1 cellular context compared by ENCODE assay signal in the genomic region with DNA sequence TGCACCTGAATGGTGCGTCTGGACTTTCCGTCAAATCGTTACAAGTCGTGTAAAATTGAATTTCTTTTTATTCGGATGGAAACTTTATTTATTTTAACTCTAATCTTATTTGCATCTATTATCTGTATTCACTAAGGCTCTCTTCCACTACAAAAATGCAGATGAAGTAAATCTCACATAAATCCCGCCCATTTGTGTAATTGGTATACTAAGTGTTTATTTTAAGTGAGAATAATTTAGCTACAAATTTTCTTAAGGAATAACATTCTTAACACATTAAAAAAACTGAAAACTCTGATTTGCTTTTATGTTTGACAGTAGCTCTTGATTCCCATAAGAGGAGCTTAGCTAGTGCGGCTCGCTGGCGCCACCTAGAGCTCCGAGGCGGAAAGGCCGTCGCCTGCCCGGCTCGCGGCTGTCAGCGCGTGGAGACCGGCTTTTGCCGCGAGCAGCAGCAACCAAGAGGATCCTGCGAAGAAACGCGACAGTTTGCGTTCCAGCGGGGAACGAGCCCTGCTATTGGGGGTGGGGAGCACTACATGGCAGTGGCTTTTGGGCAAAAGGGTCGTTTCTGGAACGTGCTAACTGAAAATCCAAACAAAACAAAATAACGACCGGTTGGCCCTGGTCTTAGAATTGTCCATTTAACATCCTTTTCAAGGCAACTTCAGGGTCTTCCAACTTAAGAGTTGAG.
A peak's percentile ranks its signal among the peaks of the same experiment; 100 is the strongest.
TF ChIP-seq lines count a peak whose summit lies in the region.

No MANE protein-coding gene starts in this region.

TF ChIP-seq in HepG2, 621 proteins besides CTCF, POLR2A, EP300 and RAD21 (continued from another document and continues in another):
- TF ChIP-seq, protein P1, sequence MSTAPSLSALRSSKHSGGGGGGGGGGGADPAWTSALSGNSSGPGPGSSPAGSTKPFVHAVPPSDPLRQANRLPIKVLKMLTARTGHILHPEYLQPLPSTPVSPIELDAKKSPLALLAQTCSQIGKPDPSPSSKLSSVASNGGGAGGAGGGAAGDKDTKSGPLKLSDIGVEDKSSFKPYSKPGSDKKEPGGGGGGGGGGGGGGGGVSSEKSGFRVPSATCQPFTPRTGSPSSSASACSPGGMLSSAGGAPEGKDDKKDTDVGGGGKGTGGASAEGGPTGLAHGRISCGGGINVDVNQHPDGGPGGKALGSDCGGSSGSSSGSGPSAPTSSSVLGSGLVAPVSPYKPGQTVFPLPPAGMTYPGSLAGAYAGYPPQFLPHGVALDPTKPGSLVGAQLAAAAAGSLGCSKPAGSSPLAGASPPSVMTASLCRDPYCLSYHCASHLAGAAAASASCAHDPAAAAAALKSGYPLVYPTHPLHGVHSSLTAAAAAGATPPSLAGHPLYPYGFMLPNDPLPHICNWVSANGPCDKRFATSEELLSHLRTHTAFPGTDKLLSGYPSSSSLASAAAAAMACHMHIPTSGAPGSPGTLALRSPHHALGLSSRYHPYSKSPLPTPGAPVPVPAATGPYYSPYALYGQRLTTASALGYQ (CRISPR knock-in tag; IDR thresholded peaks at IDR 0.05), result 0 out of 2 replicates have a peak, but pooled peaks have one; percentile 24
- TF ChIP-seq ZNF879 (CRISPR knock-in tag; IDR thresholded peaks at IDR 0.05), result no peak
- no peak for TF ChIP-seq ZBTB1 (CRISPR knock-in tag; IDR thresholded peaks at IDR 0.05; ENCODE audit: borderline replicate concordance)
- TF ChIP-seq, protein P2, sequence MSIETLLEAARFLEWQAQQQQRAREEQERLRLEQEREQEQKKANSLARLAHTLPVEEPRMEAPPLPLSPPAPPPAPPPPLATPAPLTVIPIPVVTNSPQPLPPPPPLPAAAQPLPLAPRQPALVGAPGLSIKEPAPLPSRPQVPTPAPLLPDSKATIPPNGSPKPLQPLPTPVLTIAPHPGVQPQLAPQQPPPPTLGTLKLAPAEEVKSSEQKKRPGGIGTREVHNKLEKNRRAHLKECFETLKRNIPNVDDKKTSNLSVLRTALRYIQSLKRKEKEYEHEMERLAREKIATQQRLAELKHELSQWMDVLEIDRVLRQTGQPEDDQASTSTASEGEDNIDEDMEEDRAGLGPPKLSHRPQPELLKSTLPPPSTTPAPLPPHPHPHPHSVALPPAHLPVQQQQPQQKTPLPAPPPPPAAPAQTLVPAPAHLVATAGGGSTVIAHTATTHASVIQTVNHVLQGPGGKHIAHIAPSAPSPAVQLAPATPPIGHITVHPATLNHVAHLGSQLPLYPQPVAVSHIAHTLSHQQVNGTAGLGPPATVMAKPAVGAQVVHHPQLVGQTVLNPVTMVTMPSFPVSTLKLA (IDR thresholded peaks at IDR 0.05), result no peak
- peak; percentile 37; the same call in 1 of the 2 replicates for TF ChIP-seq FOXJ3 (CRISPR knock-in tag; IDR thresholded peaks at IDR 0.05; ENCODE audit: borderline replicate concordance)
- no peak for TF ChIP-seq ZNF816 (CRISPR knock-in tag; IDR thresholded peaks at IDR 0.05; ENCODE audit: borderline replicate concordance)
- TF ChIP-seq, protein P3, sequence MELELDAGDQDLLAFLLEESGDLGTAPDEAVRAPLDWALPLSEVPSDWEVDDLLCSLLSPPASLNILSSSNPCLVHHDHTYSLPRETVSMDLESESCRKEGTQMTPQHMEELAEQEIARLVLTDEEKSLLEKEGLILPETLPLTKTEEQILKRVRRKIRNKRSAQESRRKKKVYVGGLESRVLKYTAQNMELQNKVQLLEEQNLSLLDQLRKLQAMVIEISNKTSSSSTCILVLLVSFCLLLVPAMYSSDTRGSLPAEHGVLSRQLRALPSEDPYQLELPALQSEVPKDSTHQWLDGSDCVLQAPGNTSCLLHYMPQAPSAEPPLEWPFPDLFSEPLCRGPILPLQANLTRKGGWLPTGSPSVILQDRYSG (CRISPR knock-in tag; IDR thresholded peaks at IDR 0.05), result no peak
- peak; percentile 52; the same call in 1 of the 2 replicates for TF ChIP-seq ZNF317 (CRISPR knock-in tag; IDR thresholded peaks at IDR 0.05)
- peak; percentile 68; the same call in 1 of the 2 replicates for TF ChIP-seq MIER3 (CRISPR knock-in tag; IDR thresholded peaks at IDR 0.05; ENCODE audit: borderline replicate concordance)
- TF ChIP-seq ZNF12 (CRISPR knock-in tag; IDR thresholded peaks at IDR 0.05), result no peak
- TF ChIP-seq, protein P4, sequence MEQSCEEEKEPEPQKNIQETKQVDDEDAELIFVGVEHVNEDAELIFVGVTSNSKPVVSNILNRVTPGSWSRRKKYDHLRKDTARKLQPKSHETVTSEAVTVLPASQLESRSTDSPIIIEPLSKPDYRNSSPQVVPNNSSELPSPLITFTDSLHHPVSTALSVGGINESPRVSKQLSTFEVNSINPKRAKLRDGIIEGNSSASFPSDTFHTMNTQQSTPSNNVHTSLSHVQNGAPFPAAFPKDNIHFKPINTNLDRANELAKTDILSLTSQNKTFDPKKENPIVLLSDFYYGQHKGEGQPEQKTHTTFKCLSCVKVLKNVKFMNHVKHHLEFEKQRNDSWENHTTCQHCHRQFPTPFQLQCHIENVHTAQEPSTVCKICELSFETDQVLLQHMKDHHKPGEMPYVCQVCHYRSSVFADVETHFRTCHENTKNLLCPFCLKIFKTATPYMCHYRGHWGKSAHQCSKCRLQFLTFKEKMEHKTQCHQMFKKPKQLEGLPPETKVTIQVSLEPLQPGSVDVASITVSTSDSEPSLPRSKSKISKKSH (CRISPR knock-in tag; IDR thresholded peaks at IDR 0.05; ENCODE audit: borderline replicate concordance), result 0 out of 2 replicates have a peak, but pooled peaks have one; percentile 82
- TF ChIP-seq, protein P5, sequence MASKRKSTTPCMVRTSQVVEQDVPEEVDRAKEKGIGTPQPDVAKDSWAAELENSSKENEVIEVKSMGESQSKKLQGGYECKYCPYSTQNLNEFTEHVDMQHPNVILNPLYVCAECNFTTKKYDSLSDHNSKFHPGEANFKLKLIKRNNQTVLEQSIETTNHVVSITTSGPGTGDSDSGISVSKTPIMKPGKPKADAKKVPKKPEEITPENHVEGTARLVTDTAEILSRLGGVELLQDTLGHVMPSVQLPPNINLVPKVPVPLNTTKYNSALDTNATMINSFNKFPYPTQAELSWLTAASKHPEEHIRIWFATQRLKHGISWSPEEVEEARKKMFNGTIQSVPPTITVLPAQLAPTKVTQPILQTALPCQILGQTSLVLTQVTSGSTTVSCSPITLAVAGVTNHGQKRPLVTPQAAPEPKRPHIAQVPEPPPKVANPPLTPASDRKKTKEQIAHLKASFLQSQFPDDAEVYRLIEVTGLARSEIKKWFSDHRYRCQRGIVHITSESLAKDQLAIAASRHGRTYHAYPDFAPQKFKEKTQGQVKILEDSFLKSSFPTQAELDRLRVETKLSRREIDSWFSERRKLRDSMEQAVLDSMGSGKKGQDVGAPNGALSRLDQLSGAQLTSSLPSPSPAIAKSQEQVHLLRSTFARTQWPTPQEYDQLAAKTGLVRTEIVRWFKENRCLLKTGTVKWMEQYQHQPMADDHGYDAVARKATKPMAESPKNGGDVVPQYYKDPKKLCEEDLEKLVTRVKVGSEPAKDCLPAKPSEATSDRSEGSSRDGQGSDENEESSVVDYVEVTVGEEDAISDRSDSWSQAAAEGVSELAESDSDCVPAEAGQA (IDR thresholded peaks at IDR 0.05; ENCODE audit: low read depth), result no peak
- TF ChIP-seq, protein P5 (CRISPR knock-in tag; IDR thresholded peaks at IDR 0.05; ENCODE audit: borderline replicate concordance), result peak; percentile 30; the same call in 1 of the 2 replicates
- TF ChIP-seq, protein P6, sequence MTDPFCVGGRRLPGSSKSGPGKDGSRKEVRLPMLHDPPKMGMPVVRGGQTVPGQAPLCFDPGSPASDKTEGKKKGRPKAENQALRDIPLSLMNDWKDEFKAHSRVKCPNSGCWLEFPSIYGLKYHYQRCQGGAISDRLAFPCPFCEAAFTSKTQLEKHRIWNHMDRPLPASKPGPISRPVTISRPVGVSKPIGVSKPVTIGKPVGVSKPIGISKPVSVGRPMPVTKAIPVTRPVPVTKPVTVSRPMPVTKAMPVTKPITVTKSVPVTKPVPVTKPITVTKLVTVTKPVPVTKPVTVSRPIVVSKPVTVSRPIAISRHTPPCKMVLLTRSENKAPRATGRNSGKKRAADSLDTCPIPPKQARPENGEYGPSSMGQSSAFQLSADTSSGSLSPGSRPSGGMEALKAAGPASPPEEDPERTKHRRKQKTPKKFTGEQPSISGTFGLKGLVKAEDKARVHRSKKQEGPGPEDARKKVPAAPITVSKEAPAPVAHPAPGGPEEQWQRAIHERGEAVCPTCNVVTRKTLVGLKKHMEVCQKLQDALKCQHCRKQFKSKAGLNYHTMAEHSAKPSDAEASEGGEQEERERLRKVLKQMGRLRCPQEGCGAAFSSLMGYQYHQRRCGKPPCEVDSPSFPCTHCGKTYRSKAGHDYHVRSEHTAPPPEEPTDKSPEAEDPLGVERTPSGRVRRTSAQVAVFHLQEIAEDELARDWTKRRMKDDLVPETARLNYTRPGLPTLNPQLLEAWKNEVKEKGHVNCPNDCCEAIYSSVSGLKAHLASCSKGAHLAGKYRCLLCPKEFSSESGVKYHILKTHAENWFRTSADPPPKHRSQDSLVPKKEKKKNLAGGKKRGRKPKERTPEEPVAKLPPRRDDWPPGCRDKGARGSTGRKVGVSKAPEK (CRISPR knock-in tag; IDR thresholded peaks at IDR 0.05; ENCODE audit: borderline replicate concordance), result peak; percentile 95
- TF ChIP-seq SP140L (CRISPR knock-in tag; IDR thresholded peaks at IDR 0.05; ENCODE audit: borderline replicate concordance), result peak; percentile 89; the same call in 1 of the 2 replicates
- no peak for TF ChIP-seq ZNF570 (CRISPR knock-in tag; IDR thresholded peaks at IDR 0.05; ENCODE audit: borderline replicate concordance)
- TF ChIP-seq ZNF124 (CRISPR knock-in tag; IDR thresholded peaks at IDR 0.05), result peak; percentile 30; the same call in 1 of the 2 replicates
- TF ChIP-seq, protein P7, sequence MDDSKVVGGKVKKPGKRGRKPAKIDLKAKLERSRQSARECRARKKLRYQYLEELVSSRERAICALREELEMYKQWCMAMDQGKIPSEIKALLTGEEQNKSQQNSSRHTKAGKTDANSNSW (CRISPR knock-in tag; IDR thresholded peaks at IDR 0.05; ENCODE audit: borderline replicate concordance), result no peak
- no peak for TF ChIP-seq NFE2L1 (CRISPR knock-in tag; IDR thresholded peaks at IDR 0.05; ENCODE audit: borderline replicate concordance)
- TF ChIP-seq ZSCAN29 (CRISPR knock-in tag; conservative IDR thresholded peaks at IDR 0.05), result 0 out of 2 replicates have a peak, but pooled peaks have one; percentile 67
- TF ChIP-seq U2AF1 (optimal IDR thresholded peaks at IDR 0.05; ENCODE audit: low read depth, low read length), result no peak
- TF ChIP-seq CBX2 (IDR thresholded peaks at IDR 0.05; ENCODE audit: low read depth, low read length), result peak; percentile 98
- peak; percentile 100 for TF ChIP-seq CBX2 (CRISPR knock-in tag; IDR thresholded peaks at IDR 0.05; ENCODE audit: low read depth)
- no peak for TF ChIP-seq PTBP1 (IDR thresholded peaks at IDR 0.05; ENCODE audit: low read depth, low read length, poor library complexity, severe bottlenecking)
- peak; percentile 94 for TF ChIP-seq RNF2 (conservative IDR thresholded peaks at IDR 0.05; ENCODE audit: low read depth)
- no peak for TF ChIP-seq ZNF790 (CRISPR knock-in tag; IDR thresholded peaks at IDR 0.05; ENCODE audit: borderline replicate concordance)
- TF ChIP-seq ZNF292 (CRISPR knock-in tag; IDR thresholded peaks at IDR 0.05; ENCODE audit: borderline replicate concordance, low read depth), result peak; percentile 66; the same call in 1 of the 2 replicates
- TF ChIP-seq ARNTL (CRISPR knock-in tag; IDR thresholded peaks at IDR 0.05), result no peak
- no peak for TF ChIP-seq ZNF660 (CRISPR knock-in tag; IDR thresholded peaks at IDR 0.05; ENCODE audit: borderline replicate concordance, low read depth)
- TF ChIP-seq REL (CRISPR knock-in tag; conservative IDR thresholded peaks at IDR 0.05), result no peak
- TF ChIP-seq SALL1 (CRISPR knock-in tag; IDR thresholded peaks at IDR 0.05), result peak; percentile 71
- TF ChIP-seq ARNT2 (CRISPR knock-in tag; IDR thresholded peaks at IDR 0.05; ENCODE audit: low read depth), result peak; percentile 76
- TF ChIP-seq AGO2 (optimal IDR thresholded peaks at IDR 0.05; ENCODE audit: low read depth, low read length), result no peak
- no peak for TF ChIP-seq SATB2 (CRISPR knock-in tag; IDR thresholded peaks at IDR 0.05)
- TF ChIP-seq MTA3 (CRISPR knock-in tag; IDR thresholded peaks at IDR 0.05), result no peak
- TF ChIP-seq ZNF343 (CRISPR knock-in tag; IDR thresholded peaks at IDR 0.05), result 0 out of 2 replicates have a peak, but pooled peaks have one; percentile 45
- TF ChIP-seq CCAR2 (optimal IDR thresholded peaks at IDR 0.05; ENCODE audit: low read depth, low read length), result no peak
- no peak for TF ChIP-seq SP1 (IDR thresholded peaks at IDR 0.05)
- TF ChIP-seq SP1 (CRISPR knock-in tag; IDR thresholded peaks at IDR 0.05), result no peak
- no peak for TF ChIP-seq ZNF234 (CRISPR knock-in tag; conservative IDR thresholded peaks at IDR 0.05)
